In genomic region chr1:84758968-84759491, GRCh38 we compare ENCODE assay signal across 9 cellular contexts.
DNase-seq lines count a peak whose midpoint lies in the region; ATAC-seq and TF ChIP-seq lines count a peak whose summit lies in the region.
"Had no signal": no experiment of that assay in that cellular context is flagged by ENCODE, and none has a peak within 500 bp of the region (broad histone marks: within the 10 kb centered on the region; RNA-seq: fewer than 3 reads in every experiment).

No MANE protein-coding gene starts in this region.

- no peak overlapping the region for H2BK120ac ChIP-seq in mesendoderm (ENCODE audit: low read depth, low read length)

- H3K27me3 ChIP-seq in CD4-positive, alpha-beta memory T cell (ENCODE audit: insufficient read depth, low read length): no peaks in the 10 kb centered on the region
- no peaks in the 10 kb centered on the region for H3K27me3 ChIP-seq in mesendoderm (ENCODE audit: insufficient read depth, low read length, poor library complexity)

- no peaks in the 10 kb centered on the region for H3K79me1 ChIP-seq in mesendoderm (ENCODE audit: low read length)

- ATAC-seq in GM18520 (IDR thresholded peaks at IDR 0.05; ENCODE audit: unreplicated experiment) (no peak), GM21526 (IDR thresholded peaks at IDR 0.05; ENCODE audit: low FRiP score, unreplicated experiment) (no peak)

- H2BK5ac ChIP-seq in mesendoderm (ENCODE audit: low read length): no peak overlapping the region

- no peak overlapping the region for H3K27ac Mint-ChIP-seq in CD4-positive, alpha-beta memory T cell

- H3K79me2 ChIP-seq in mesendoderm (ENCODE audit: control insufficient read depth, insufficient read depth, low read length): no peaks in the 10 kb centered on the region

- H3K36me3 Mint-ChIP-seq in CD4-positive, alpha-beta memory T cell: no peaks in the 10 kb centered on the region

- H2AK5ac ChIP-seq in mesendoderm (ENCODE audit: low read length): no peak overlapping the region

- H4K5ac ChIP-seq in mesendoderm (ENCODE audit: low read length): no peak overlapping the region

- peaks cover 2 to 12% (median 5%) of the 10 kb centered on the region in 4 donors for H3K4me1 Mint-ChIP-seq in CD4-positive, alpha-beta memory T cell

- H3K4me2 ChIP-seq in mesendoderm (ENCODE audit: low read length): no peak overlapping the region

- POLR2A ChIA-PET in CD4-positive, alpha-beta memory T cell (lab: Charles Lee; ENCODE audit: partially characterized antibody): no interaction called here

- peak overlapping the region in 5 of 8 donors; percentile 25 to 81 (median 55) for H3K4me3 Mint-ChIP-seq in CD4-positive, alpha-beta memory T cell

- H3K36me3 ChIP-seq in CD4-positive, alpha-beta memory T cell (ENCODE audit: insufficient read depth, low read length): no peaks in the 10 kb centered on the region
- H3K36me3 ChIP-seq in mesendoderm (ENCODE audit: control insufficient read depth, insufficient read depth, low read length): no peaks in the 10 kb centered on the region

- no peak overlapping the region for H3K27ac ChIP-seq in CD4-positive, alpha-beta memory T cell (ENCODE audit: low read depth, low read length)
- no peak overlapping the region for H3K27ac ChIP-seq in mesendoderm (ENCODE audit: low read depth, low read length)

- DNase-seq in CD4-positive, alpha-beta memory T cell: no peak
- DNase-seq in NCI-H1694 (lab: John Stamatoyannopoulos, UW) (peak; percentile 91), cardiac fibroblast (ENCODE audit: low read depth in 2 of 2) (peak; percentile 16 to 47), occipital lobe (lab: John Stamatoyannopoulos, UW) (peak; percentile 84), mesendoderm (no peak), dermis blood vessel endothelial cell (no peak)
- DNase-seq: NCI-H526 had no signal

- no peaks in the 10 kb centered on the region for H3K4me1 ChIP-seq in CD4-positive, alpha-beta memory T cell (ENCODE audit: insufficient read depth, low read length)
- H3K4me1 ChIP-seq in mesendoderm (ENCODE audit: control insufficient read depth, low read depth, low read length): no peaks in the 10 kb centered on the region

- H3K4me3 ChIP-seq in CD4-positive, alpha-beta memory T cell (ENCODE audit: low read length in 2 of 2): no peak overlapping the region
- peak overlapping the region in 1 of 2 donors; percentile 3 for H3K4me3 ChIP-seq in cardiac fibroblast (replicated peaks in 1 of 2; ENCODE audit: low read depth in 2 of 2, low read length in 2 of 2)
- H3K4me3 ChIP-seq in mesendoderm (ENCODE audit: low read length): no peak overlapping the region

- no peaks in the 10 kb centered on the region for H3K9me3 ChIP-seq in CD4-positive, alpha-beta memory T cell (ENCODE audit: control insufficient read depth in 1 of 2, low read length in 2 of 2)

- no peak overlapping the region for H3K18ac ChIP-seq in mesendoderm (ENCODE audit: low read length)

- H3K4ac ChIP-seq in mesendoderm (ENCODE audit: low read depth, low read length): no peak overlapping the region

- no peak overlapping the region for H3K9ac ChIP-seq in mesendoderm (ENCODE audit: low read length)

- H3K27me3 Mint-ChIP-seq in CD4-positive, alpha-beta memory T cell: peaks cover 6 to 9% of the 10 kb centered on the region in 2 donors

- CTCF ChIA-PET in CD4-positive, alpha-beta memory T cell (lab: Charles Lee; ENCODE audit: partially characterized antibody): interaction anchor here (1.0 to 6.2 kb wide), 8 partner anchors 9 to 366 kb away, joined by 3 to 39 read pairs (median 6); no protein-coding TSS in a partner anchor

- no peak overlapping the region for H2BK15ac ChIP-seq in mesendoderm (replicated peaks; ENCODE audit: low read depth)

- no peak overlapping the region for H3K56ac ChIP-seq in mesendoderm (ENCODE audit: low read length)

- whole genome bisulfite sequencing in mesendoderm (ENCODE audit: extremely low coverage, insufficient coverage, low lambda C conversion rate): no CpG with 5 or more reads among the region's 15 CpGs

- TF ChIP-seq CTCF in cardiac fibroblast (IDR thresholded peaks at IDR 0.05; ENCODE audit: low read depth, low read length): no peak

- no peak overlapping the region for H4K8ac ChIP-seq in mesendoderm (ENCODE audit: low read depth, low read length)

- intact Hi-C loops in CD4-positive, alpha-beta memory T cell (cut with micrococcal nuclease): no loop called here

- H3K23ac ChIP-seq in mesendoderm (ENCODE audit: low read length): no peak overlapping the region

- H3K9me3 Mint-ChIP-seq in CD4-positive, alpha-beta memory T cell: no peaks in the 10 kb centered on the region

Comparison
In these comparisons a context has a peak if more than half of its experiments do, and no peak if none do; other contexts are left out.
1. DNase-seq: peak in NCI-H1694 (single experiment), cardiac fibroblast (2 of 2) and occipital lobe (single experiment); none in CD4-positive, alpha-beta memory T cell (0 of 5), mesendoderm (single experiment) and dermis blood vessel endothelial cell (single experiment).